In genomic region chr11:47178737-47179654, GRCh38 we compare ENCODE assay signal across 9 cellular contexts. TPM values are rescaled to one million over a fixed set of nuclear protein-coding genes. Genes with fewer than 3 reads are reported as not detected.
DNase-seq lines count a peak whose midpoint lies in the region; ATAC-seq and TF ChIP-seq lines count a peak whose summit lies in the region.
"Had no signal": no experiment of that assay in that cellular context is flagged by ENCODE, and none has a peak within 500 bp of the region (broad histone marks: within the 10 kb centered on the region; RNA-seq: fewer than 3 reads in every experiment).

No MANE protein-coding gene starts in this region.

- TF ChIP-seq POLR2A in thyroid gland (IDR thresholded peaks at IDR 0.05), result no peak

- H3K4me3 Mint-ChIP-seq in activated naive CD4-positive, alpha-beta T cell treated with anti-CD3 and anti-CD28 coated beads, Interleukin-2, amount 10 ng/mL, durations not matched to agents 7 days and 5 days, result no peak overlapping the region

- H3K27me3 ChIP-seq in ascending aorta, result no peaks in the 10 kb centered on the region
- H3K27me3 ChIP-seq in lower lobe of right lung (ENCODE audit: low read depth), result no peaks in the 10 kb centered on the region
- no peaks in the 10 kb centered on the region for H3K27me3 ChIP-seq in thoracic aorta (replicated peaks; ENCODE audit: insufficient read depth)
- no peaks in the 10 kb centered on the region for H3K27me3 ChIP-seq in thyroid gland
- no peaks in the 10 kb centered on the region for H3K27me3 ChIP-seq in BE2C
- H3K27me3 ChIP-seq: upper lobe of right lung had no signal

- H3K4me1 Mint-ChIP-seq in activated naive CD4-positive, alpha-beta T cell treated with anti-CD3 and anti-CD28 coated beads, Interleukin-2, amount 10 ng/mL, durations not matched to agents 7 days and 5 days, result peaks cover 32% of the 10 kb centered on the region

- peaks cover 7% of the 10 kb centered on the region for H3K27me3 Mint-ChIP-seq in activated naive CD4-positive, alpha-beta T cell treated with anti-CD3 and anti-CD28 coated beads, Interleukin-2, amount 10 ng/mL, durations not matched to agents 7 days and 5 days

- no peak for TF ChIP-seq CTCF in ascending aorta (IDR thresholded peaks at IDR 0.05)
- no peak for TF ChIP-seq CTCF in lower lobe of right lung (IDR thresholded peaks at IDR 0.05)
- TF ChIP-seq CTCF in thoracic aorta (IDR thresholded peaks at IDR 0.05), result no peak
- TF ChIP-seq CTCF in thyroid gland (IDR thresholded peaks at IDR 0.05), result no peak
- no peak for TF ChIP-seq CTCF in BE2C (IDR thresholded peaks at IDR 0.05; ENCODE audit: low read depth, low read length)

- H3K36me3 Mint-ChIP-seq in activated naive CD4-positive, alpha-beta T cell treated with anti-CD3 and anti-CD28 coated beads, Interleukin-2, amount 10 ng/mL, durations not matched to agents 7 days and 5 days, result peaks cover 5% of the 10 kb centered on the region

- H3K4me3 ChIP-seq in ascending aorta (no peak overlapping the region), lower lobe of right lung (no peak overlapping the region), thoracic aorta (no peak overlapping the region), thyroid gland (replicated peaks in 1 of 3) (no peak overlapping the region), BE2C (ENCODE audit: low read depth, low read length) (no peak overlapping the region)
- H3K4me3 ChIP-seq: upper lobe of right lung had no signal

- H3K4me1 ChIP-seq in ascending aorta, result peaks cover 15 to 29% of the 10 kb centered on the region in 2 donors
- H3K4me1 ChIP-seq in lower lobe of right lung, result peaks cover 28% of the 10 kb centered on the region
- H3K4me1 ChIP-seq in thoracic aorta (ENCODE audit: control insufficient read depth in 1 of 2, low read depth in 2 of 2), result peaks cover 16 to 33% of the 10 kb centered on the region in 2 donors
- H3K4me1 ChIP-seq in thyroid gland, result peaks cover 20 to 25% of the 10 kb centered on the region in 2 donors
- H3K4me1 ChIP-seq in BE2C, result peaks cover 6% of the 10 kb centered on the region

- H3K27ac ChIP-seq in ascending aorta, result peak overlapping the region; percentile 98 to 99
- H3K27ac ChIP-seq in lower lobe of right lung, result peak overlapping the region; percentile 98
- H3K27ac ChIP-seq in thoracic aorta, result peak overlapping the region; percentile 93 to 99
- no peak overlapping the region for H3K27ac ChIP-seq in thyroid gland

- peak overlapping the region; percentile 72 for H3K27ac Mint-ChIP-seq in activated naive CD4-positive, alpha-beta T cell treated with anti-CD3 and anti-CD28 coated beads, Interleukin-2, amount 10 ng/mL, durations not matched to agents 7 days and 5 days

- no peak for DNase-seq in activated naive CD4-positive, alpha-beta T cell treated with anti-CD3 and anti-CD28 coated beads, Interleukin-2, amount 10 ng/mL, durations not matched to agents 7 days and 5 days
- DNase-seq in activated naive CD4-positive, alpha-beta T cell (lab: John Stamatoyannopoulos, UW), result no peak
- no peak for DNase-seq in ascending aorta (ENCODE audit: low spot score in 2 of 2)
- no peak for DNase-seq in lower lobe of right lung
- DNase-seq in thoracic aorta (ENCODE audit: low spot score), result no peak
- no peak for DNase-seq in thyroid gland
- no peak for DNase-seq in BE2C
- no peak for DNase-seq in foreskin melanocyte
- DNase-seq: upper lobe of right lung had no signal

- no peaks in the 10 kb centered on the region for H3K9me3 Mint-ChIP-seq in activated naive CD4-positive, alpha-beta T cell treated with anti-CD3 and anti-CD28 coated beads, Interleukin-2, amount 10 ng/mL, durations not matched to agents 7 days and 5 days

- H3K36me3 ChIP-seq in ascending aorta (peaks cover 15 to 31% of the 10 kb centered on the region in 2 donors), lower lobe of right lung (peaks cover 17% of the 10 kb centered on the region), thoracic aorta (peaks cover 19% of the 10 kb centered on the region), thyroid gland (peaks cover 7 to 20% of the 10 kb centered on the region in 2 donors), BE2C (peaks cover 7% of the 10 kb centered on the region)

- WGBS in thyroid gland, 2 donors, result 92 to 94% methylated on average over 14 to 23 of the region's 23 CpGs

- ATAC-seq in lower lobe of right lung (no peak), thoracic aorta (ENCODE audit: insufficient number of reproducible peaks, low FRiP score, low read depth) (no peak)
- ATAC-seq: upper lobe of right lung had no signal

- intact Hi-C loops in ascending aorta (cut with DNase I) (loop anchor here (5.0 kb wide), 1 partner anchor 248 kb away; the partner anchor contains the start of gene PSMC3), lower lobe of right lung (cut with DNase I) (no loop called here), thyroid gland (cut with DNase I) (loop anchor here (5.0 kb wide), 2 partner anchors 33 to 178 kb away; partner anchors contain the start of gene DDB2)

- CTCF ChIA-PET in activated naive CD4-positive, alpha-beta T cell treated with anti-CD3 and anti-CD28 coated beads, Interleukin-2, amount 10 ng/mL, durations not matched to agents 7 days and 5 days (lab: Charles Lee), result interaction anchor here (0.6 to 3.4 kb wide), 24 partner anchors 14 to 487 kb away, joined by 3 to 32 read pairs (median 4); partner anchors contain the start of genes ACP2 and DDB2

- H3K9me3 ChIP-seq in ascending aorta (no peaks in the 10 kb centered on the region), lower lobe of right lung (no peaks in the 10 kb centered on the region), thoracic aorta (no peaks in the 10 kb centered on the region), thyroid gland (no peaks in the 10 kb centered on the region), BE2C (no peaks in the 10 kb centered on the region)
- H3K9me3 ChIP-seq: upper lobe of right lung had no signal

RNA-seq across cellular contexts. Expression of gene ARFGAP2, which starts 2.3 kb away (rescaled TPM):
- total RNA-seq in ascending aorta (66.1 TPM), lower lobe of right lung (90.9 TPM), thoracic aorta (100 to 1,000 TPM; 122 to 164 TPM), thyroid gland (100 to 1,000 TPM; 145 to 194 (median 160) TPM)
- 64.1 TPM for polyA plus RNA-seq in BE2C (2012; ENCODE audit: insufficient read depth, insufficient read length, low read depth)

RNA-seq across cellular contexts. Expression of gene PACSIN3, which starts 7.2 kb away (rescaled TPM):
- total RNA-seq in ascending aorta (32.7 TPM), lower lobe of right lung (28.6 TPM), thoracic aorta (10 to 100 TPM; 30.3 to 44.4 TPM), thyroid gland (10 to 100 TPM; 43.6 to 71.6 (median 54.2) TPM)
- polyA plus RNA-seq in BE2C (2012; ENCODE audit: insufficient read depth, insufficient read length, low read depth), result 9.2 TPM

RNA-seq across cellular contexts. Expression of gene DDB2, which starts 35.8 kb away (rescaled TPM):
- total RNA-seq in ascending aorta (22.6 TPM), lower lobe of right lung (37.5 TPM), thoracic aorta (10 to 100 TPM; 45.6 to 69.7 TPM), thyroid gland (10 to 100 TPM; 10.6 to 19.3 (median 12.9) TPM)
- 22.1 TPM for polyA plus RNA-seq in BE2C (2012; ENCODE audit: insufficient read depth, insufficient read length, low read depth)

Comparison
In these comparisons a context has a peak if more than half of its experiments do, and no peak if none do; other contexts are left out.
1. H3K27ac ChIP-seq: peak in ascending aorta (2 of 2), lower lobe of right lung (single experiment) and thoracic aorta (2 of 2); none in thyroid gland (0 of 3).